8 cellular contexts compared by ENCODE assay signal in genomic region chr9:133030317-133031129, GRCh38.
DNase-seq lines count a peak whose midpoint lies in the region; ATAC-seq lines count a peak whose summit lies in the region.

A gene with protein sequence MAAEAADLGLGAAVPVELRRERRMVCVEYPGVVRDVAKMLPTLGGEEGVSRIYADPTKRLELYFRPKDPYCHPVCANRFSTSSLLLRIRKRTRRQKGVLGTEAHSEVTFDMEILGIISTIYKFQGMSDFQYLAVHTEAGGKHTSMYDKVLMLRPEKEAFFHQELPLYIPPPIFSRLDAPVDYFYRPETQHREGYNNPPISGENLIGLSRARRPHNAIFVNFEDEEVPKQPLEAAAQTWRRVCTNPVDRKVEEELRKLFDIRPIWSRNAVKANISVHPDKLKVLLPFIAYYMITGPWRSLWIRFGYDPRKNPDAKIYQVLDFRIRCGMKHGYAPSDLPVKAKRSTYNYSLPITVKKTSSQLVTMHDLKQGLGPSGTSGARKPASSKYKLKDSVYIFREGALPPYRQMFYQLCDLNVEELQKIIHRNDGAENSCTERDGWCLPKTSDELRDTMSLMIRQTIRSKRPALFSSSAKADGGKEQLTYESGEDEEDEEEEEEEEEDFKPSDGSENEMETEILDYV (plus strand): TSS chr9:133030997. CDS start chr9:133031012, 15 bp downstream.

- peak within 1 kb of the TSS; percentile 88 to 98 (median 95) for H3K9ac ChIP-seq in BLaER1 treated with 17β-estradiol and CSF1 and Interleukin-3, amounts not matched to agents 10 nM and 100 nM

- peak within 1 kb of the TSS; percentile 86 to 98 (median 94) for H3K4me2 ChIP-seq in BLaER1 treated with 17β-estradiol and CSF1 and Interleukin-3, amounts not matched to agents 10 nM and 100 nM

- peak within 1 kb of the TSS; percentile 82 to 96 (median 90) for H3K4me3 ChIP-seq in BLaER1 treated with 17β-estradiol and CSF1 and Interleukin-3, amounts not matched to agents 10 nM and 100 nM

- peaks cover 0 to 44% (median 34%) of the 10 kb centered on the region in 11 experiments; a peak in 14 of 22 replicates for H3K9me3 ChIP-seq in BLaER1 treated with 17β-estradiol and CSF1 and Interleukin-3, amounts not matched to agents 10 nM and 100 nM (replicated peaks in 1 of 11)

- peaks cover 33 to 56% (median 45%) of the 10 kb centered on the region in 10 experiments for H3K4me1 ChIP-seq in BLaER1 treated with 17β-estradiol and CSF1 and Interleukin-3, amounts not matched to agents 10 nM and 100 nM

- peaks cover 12 to 39% (median 32%) of the 10 kb centered on the region in 11 experiments for H3K36me3 ChIP-seq in BLaER1 treated with 17β-estradiol and CSF1 and Interleukin-3, amounts not matched to agents 10 nM and 100 nM

- peaks cover 1 to 39% (median 19%) of the 10 kb centered on the region in 11 experiments; a peak in 12 of 22 replicates for H4K20me1 ChIP-seq in BLaER1 treated with 17β-estradiol and CSF1 and Interleukin-3, amounts not matched to agents 10 nM and 100 nM

- H3K27ac ChIP-seq in BLaER1 treated with 17β-estradiol and CSF1 and Interleukin-3, amounts not matched to agents 10 nM and 100 nM: peak within 1 kb of the TSS; percentile 88 to 97 (median 93)

- DNase-seq in NCI-H748 (lab: John Stamatoyannopoulos, UW; ENCODE audit: unreplicated experiment): peak; percentile 99
- peak; percentile 88 for DNase-seq in activated CD4-positive, alpha-beta T cell treated with anti-CD3 and anti-CD28 coated beads, Interleukin-2, amount 50 U/mL, for 1 hour
- peak; percentile 100 for DNase-seq in dedifferentiated amniotic fluid mesenchymal stem cell (ENCODE audit: extremely low spot score)
- DNase-seq in left kidney (ENCODE audit: low read depth, low spot score): peak; percentile 99
- peak; percentile 89 to 93 for DNase-seq in stimulated activated CD4-positive, alpha-beta T cell treated with anti-CD3 and anti-CD28 coated beads, Interleukin-2, amount 100 ng/mL, for 24 hours

- H3K27me3 ChIP-seq in BLaER1 treated with 17β-estradiol and CSF1 and Interleukin-3, amounts not matched to agents 10 nM and 100 nM: no peaks in the 10 kb centered on the region

- peak; percentile 97 for ATAC-seq in GM19351 (IDR thresholded peaks at IDR 0.05; ENCODE audit: unreplicated experiment)
- ATAC-seq in HG03521 (IDR thresholded peaks at IDR 0.05; ENCODE audit: unreplicated experiment): peak; percentile 94

Comparison
In these comparisons a context has a peak if more than half of its experiments do, and no peak if none do; other contexts are left out.
1. Peak in every context shown above with its lines: DNase-seq, ATAC-seq, H3K4me3 ChIP-seq and H3K27ac ChIP-seq.